Comparison of ENCODE assay signal across 8 cellular contexts in the genomic region with DNA sequence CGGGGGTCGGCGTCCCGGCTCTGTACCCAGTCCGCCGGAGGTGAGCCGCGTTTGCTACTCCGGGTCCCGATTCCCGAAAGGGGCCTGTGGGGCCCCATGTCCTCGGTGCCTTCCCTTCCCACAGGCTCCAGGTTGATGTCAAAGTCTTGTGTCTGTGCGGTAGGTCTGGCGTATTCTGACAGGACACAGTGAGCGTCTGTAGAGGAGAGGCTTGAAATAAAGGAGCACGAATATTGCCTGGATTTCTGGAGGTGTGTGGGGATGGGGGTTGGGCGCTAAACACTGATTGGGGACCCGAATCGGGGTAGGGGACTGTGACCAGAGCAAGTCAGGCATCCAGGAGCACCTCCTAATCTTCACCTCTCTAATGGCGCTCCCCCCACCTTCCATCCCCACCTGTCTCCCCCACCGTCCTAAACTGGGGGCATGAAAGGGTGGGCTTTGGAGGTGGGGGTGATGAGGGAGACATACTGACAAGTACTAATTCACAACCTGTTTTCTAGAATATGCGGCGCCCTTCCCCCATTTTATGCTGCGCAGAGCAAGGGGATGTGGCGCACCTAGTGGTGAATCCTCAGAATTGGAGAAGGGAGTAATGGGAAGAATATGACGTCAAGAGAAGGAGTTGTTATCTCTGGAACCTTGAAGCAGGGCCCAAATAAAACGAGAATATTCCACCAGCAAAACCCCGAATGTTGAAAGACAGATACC. TPM values are rescaled to one million over a fixed set of nuclear protein-coding genes. Genes with fewer than 3 reads are reported as not detected.
A peak's percentile ranks its signal among the peaks of the same experiment; 100 is the strongest.
DNase-seq lines count a peak whose midpoint lies in the region; ATAC-seq and TF ChIP-seq lines count a peak whose summit lies in the region.

No MANE protein-coding gene starts in this region.

- H3K79me2 ChIP-seq in OCI-LY7 (ENCODE audit: insufficient read depth, low read depth, low read length), result no peaks in the 10 kb centered on the region

- no peak for TF ChIP-seq POLR2A in GM18505 (IDR thresholded peaks at IDR 0.05; ENCODE audit: borderline replicate concordance, extremely low read depth, insufficient read depth, insufficient read length)

- H3K27ac ChIP-seq in OCI-LY7 (ENCODE audit: low read depth, low read length, poor library complexity, severe bottlenecking), result no peak overlapping the region

- peak; percentile 86 for ATAC-seq in Right ventricle myocardium superior (ENCODE audit: poor library complexity)
- no peak for ATAC-seq in GM18505 (IDR thresholded peaks at IDR 0.05; ENCODE audit: unreplicated experiment)

- TF ChIP-seq CTCF in OCI-LY7 (conservative IDR thresholded peaks at IDR 0.05; ENCODE audit: low read length), result no peak

- no peaks in the 10 kb centered on the region for H4K20me1 ChIP-seq in OCI-LY7 (ENCODE audit: insufficient read depth, low read length)

- POLR2A ChIA-PET in OCI-LY7 (lab: Charles Lee), result no interaction called here

- H3K27me3 Mint-ChIP-seq in activated naive CD4-positive, alpha-beta T cell treated with anti-CD3 and anti-CD28 coated beads for 36 hours (ENCODE audit: low read depth), result peaks cover 7% of the 10 kb centered on the region

- no TSS peak for BruUV-seq in OCI-LY7 (replicated peaks; lab: Mats Ljungman, UMichigan)

- H2AFZ ChIP-seq in neuron (ENCODE audit: low read depth, low read length), result peak overlapping the region; percentile 43
- no peak overlapping the region for H2AFZ ChIP-seq in OCI-LY7 (ENCODE audit: low read length)

- H3K9me3 Mint-ChIP-seq in activated naive CD4-positive, alpha-beta T cell treated with anti-CD3 and anti-CD28 coated beads for 36 hours, result no peaks in the 10 kb centered on the region

- CTCF ChIA-PET in activated naive CD4-positive, alpha-beta T cell treated with anti-CD3 and anti-CD28 coated beads for 36 hours (lab: Charles Lee), result no interaction called here
- CTCF ChIA-PET in OCI-LY7 (lab: Charles Lee; ENCODE audit: unreplicated experiment), result no interaction called here

- no peaks in the 10 kb centered on the region for H3K36me3 Mint-ChIP-seq in activated naive CD4-positive, alpha-beta T cell treated with anti-CD3 and anti-CD28 coated beads for 36 hours (ENCODE audit: low read depth)

- H3K4me2 ChIP-seq in OCI-LY7 (ENCODE audit: low read length), result no peak overlapping the region

- H3K27ac Mint-ChIP-seq in activated naive CD4-positive, alpha-beta T cell treated with anti-CD3 and anti-CD28 coated beads for 36 hours, result no peak overlapping the region

- H3K9me2 ChIP-seq in OCI-LY7 (ENCODE audit: insufficient read depth, low read length), result no peaks in the 10 kb centered on the region

- H3K4me3 Mint-ChIP-seq in activated naive CD4-positive, alpha-beta T cell treated with anti-CD3 and anti-CD28 coated beads for 36 hours, result peak overlapping the region; percentile 79

- intact Hi-C loops in activated naive CD4-positive, alpha-beta T cell treated with anti-CD3 and anti-CD28 coated beads for 36 hours (cut with micrococcal nuclease), result loop anchor here (2.0 to 5.0 kb wide), 2 partner anchors 60 to 116 kb away; partner anchors contain the start of gene ARMCX5
- intact Hi-C loops in Right ventricle myocardium superior (cut with DNase I), result no loop called here
- intact Hi-C loops in OCI-LY7 (cut with micrococcal nuclease; ENCODE audit: unreplicated experiment), result no loop called here

- DNase-seq in activated naive CD4-positive, alpha-beta T cell treated with anti-CD3 and anti-CD28 coated beads for 36 hours, result peak; percentile 38
- DNase-seq in activated naive CD4-positive, alpha-beta T cell treated with Interleukin-2 at 50 U/mL for 16 hours, result no peak
- DNase-seq in NCI-H2196 treated with DMSO at 0.1 percent for 48 hours (lab: John Stamatoyannopoulos, UW; ENCODE audit: unreplicated experiment) (peak; percentile 1), amygdala (lab: John Stamatoyannopoulos, UW) (peak in 53 of 56 donors; percentile 0 to 74 (median 23)), Right ventricle myocardium superior (peak; percentile 45), OCI-LY7 (ENCODE audit: low spot score) (no peak)

- no peaks in the 10 kb centered on the region for H3K4me1 ChIP-seq in neuron (ENCODE audit: insufficient read depth, low read length)
- H3K4me1 ChIP-seq in OCI-LY7 (ENCODE audit: insufficient read depth, low read length, poor library complexity, severe bottlenecking), result no peaks in the 10 kb centered on the region

- H3K36me3 ChIP-seq in neuron (ENCODE audit: insufficient read depth, low read length) (no peaks in the 10 kb centered on the region), OCI-LY7 (ENCODE audit: insufficient read depth, low read length) (no peaks in the 10 kb centered on the region)

- H3K27me3 ChIP-seq in neuron (ENCODE audit: insufficient read depth, low read length), result no peaks in the 10 kb centered on the region

- H3K4me3 ChIP-seq in neuron (ENCODE audit: low read length) (peak overlapping the region; percentile 75), OCI-LY7 (ENCODE audit: low read depth, low read length, poor library complexity, severe bottlenecking) (no peak overlapping the region)

- no peaks in the 10 kb centered on the region for H3K9me3 ChIP-seq in neuron (ENCODE audit: low read length)
- H3K9me3 ChIP-seq in OCI-LY7 (ENCODE audit: low read length), result no peaks in the 10 kb centered on the region

- H3K4me1 Mint-ChIP-seq in activated naive CD4-positive, alpha-beta T cell treated with anti-CD3 and anti-CD28 coated beads for 36 hours (ENCODE audit: low read depth), result peaks cover 11% of the 10 kb centered on the region

RNA-seq across cellular contexts. Expression of gene GPRASP2, which starts 0.9 kb away (rescaled TPM):
- total RNA-seq in activated naive CD4-positive, alpha-beta T cell treated with anti-CD3 and anti-CD28 coated beads for 36 hours, result 1 to 10 TPM; 1.7 to 2.0 TPM
- 11.1 TPM for total RNA-seq in Right ventricle myocardium superior
- total RNA-seq in OCI-LY7 (2014; rRNA removed; shearing (Covaris generic)), result 0.18 and 0.28 TPM in 2 replicates
- not detected in 2 replicates for total RNA-seq in OCI-LY7 (2022)

RNA-seq across cellular contexts. Expression of gene GPRASP3, which starts 7.4 kb away (rescaled TPM):
- total RNA-seq in activated naive CD4-positive, alpha-beta T cell treated with anti-CD3 and anti-CD28 coated beads for 36 hours, result 1 to 10 TPM; 1.5 to 1.7 TPM
- total RNA-seq in Right ventricle myocardium superior (4.8 TPM), OCI-LY7 (2022) (not detected in 2 replicates)
- 0.13 TPM in 1 of 2 replicates, not detected in the other for total RNA-seq in OCI-LY7 (2014; rRNA removed; shearing (Covaris generic))

Comparison
In these comparisons a context has a peak if more than half of its experiments do, and no peak if none do; other contexts are left out.
1. DNase-seq: peak in activated naive CD4-positive, alpha-beta T cell treated with anti-CD3 and anti-CD28 coated beads for 36 hours (single experiment), NCI-H2196 treated with DMSO at 0.1 percent for 48 hours (single experiment), amygdala (53 of 56) and Right ventricle myocardium superior (single experiment); none in activated naive CD4-positive, alpha-beta T cell treated with Interleukin-2 at 50 U/mL for 16 hours (single experiment) and OCI-LY7 (single experiment).